ENCODE assay signal across 1 cellular context in genomic region chr7:100705341-100705752, GRCh38.
TF ChIP-seq lines count a peak whose summit lies in the region.

No MANE protein-coding gene starts in this region.

TF ChIP-seq in HepG2, 621 proteins besides CTCF, POLR2A, EP300 and RAD21 (continues in another document):
- peak; percentile 35; the same call in 1 of the 2 replicates for TF ChIP-seq HDAC2 (CRISPR knock-in tag; IDR thresholded peaks at IDR 0.05)
- 0 out of 2 replicates have a peak, but pooled peaks have one; percentile 72 for TF ChIP-seq ZNF557 (CRISPR knock-in tag; IDR thresholded peaks at IDR 0.05)
- 0 out of 2 replicates have a peak, but pooled peaks have one; percentile 31 for TF ChIP-seq HNRNPL (IDR thresholded peaks at IDR 0.05; ENCODE audit: low read depth, low read length)
- no peak for TF ChIP-seq POLR2G (IDR thresholded peaks at IDR 0.05; ENCODE audit: low read depth, low read length)
- no peak for TF ChIP-seq NFIC (IDR thresholded peaks at IDR 0.05; ENCODE audit: low read length)
- peak; percentile 9; the same call in 1 of the 2 replicates for TF ChIP-seq ARID5B (CRISPR knock-in tag; IDR thresholded peaks at IDR 0.05)
- no peak for TF ChIP-seq NONO (IDR thresholded peaks at IDR 0.05)
- peak; percentile 40; the same call in 1 of the 2 replicates for TF ChIP-seq NONO (CRISPR knock-in tag; conservative IDR thresholded peaks at IDR 0.05)
- TF ChIP-seq SKI (IDR thresholded peaks at IDR 0.05; ENCODE audit: partially characterized antibody) = peak; percentile 24
- no peak for TF ChIP-seq ZNF10 (CRISPR knock-in tag; IDR thresholded peaks at IDR 0.05; ENCODE audit: borderline replicate concordance, low read depth)
- TF ChIP-seq TRIM24 (CRISPR knock-in tag; IDR thresholded peaks at IDR 0.05) = no peak
- 0 out of 2 replicates have a peak, but pooled peaks have one; percentile 22 for TF ChIP-seq ZBTB33 (CRISPR knock-in tag; IDR thresholded peaks at IDR 0.05)
- no peak for TF ChIP-seq ZNF235 (CRISPR knock-in tag; IDR thresholded peaks at IDR 0.05; ENCODE audit: borderline replicate concordance)
- no peak; the same call in 1 of the 2 replicates for TF ChIP-seq IKZF5 (CRISPR knock-in tag; IDR thresholded peaks at IDR 0.05)
- peak; percentile 77 for TF ChIP-seq ZNF318 (CRISPR knock-in tag; IDR thresholded peaks at IDR 0.05)
- TF ChIP-seq JUN (CRISPR knock-in tag; IDR thresholded peaks at IDR 0.05) = no peak; the same call in 1 of the 2 replicates
- no peak for TF ChIP-seq CCAR2 (optimal IDR thresholded peaks at IDR 0.05; ENCODE audit: low read depth, low read length)
- TF ChIP-seq HOXA9 (CRISPR knock-in tag; IDR thresholded peaks at IDR 0.05; ENCODE audit: borderline replicate concordance) = no peak
- peak; percentile 43; the same call in 1 of the 2 replicates for TF ChIP-seq IRF9 (CRISPR knock-in tag; IDR thresholded peaks at IDR 0.05; ENCODE audit: borderline replicate concordance)
- no peak for TF ChIP-seq CREM (IDR thresholded peaks at IDR 0.05)
- TF ChIP-seq CREM (CRISPR knock-in tag; IDR thresholded peaks at IDR 0.05) = no peak
- TF ChIP-seq ZBTB7B (CRISPR knock-in tag; IDR thresholded peaks at IDR 0.05) = peak; percentile 99
- TF ChIP-seq BCLAF1 (IDR thresholded peaks at IDR 0.05) = no peak
- no peak for TF ChIP-seq REXO4 (CRISPR knock-in tag; IDR thresholded peaks at IDR 0.05; ENCODE audit: borderline replicate concordance)
- peak; percentile 25 for TF ChIP-seq ZBTB25 (CRISPR knock-in tag; IDR thresholded peaks at IDR 0.05)
- TF ChIP-seq PTBP1 (IDR thresholded peaks at IDR 0.05; ENCODE audit: low read depth, low read length, poor library complexity, severe bottlenecking) = no peak
- no peak for TF ChIP-seq THYN1 (CRISPR knock-in tag; IDR thresholded peaks at IDR 0.05; ENCODE audit: borderline replicate concordance, low read depth)
- TF ChIP-seq ZBTB20 (CRISPR knock-in tag; IDR thresholded peaks at IDR 0.05; ENCODE audit: borderline replicate concordance, low read depth) = peak; percentile 24; the same call in 1 of the 2 replicates
- TF ChIP-seq EEA1 (CRISPR knock-in tag; IDR thresholded peaks at IDR 0.05; ENCODE audit: borderline replicate concordance) = no peak
- peak; percentile 14 for TF ChIP-seq TEAD3 (CRISPR knock-in tag; optimal IDR thresholded peaks at IDR 0.05; ENCODE audit: borderline replicate concordance)
- no peak for TF ChIP-seq SETDB1 (CRISPR knock-in tag; IDR thresholded peaks at IDR 0.05; ENCODE audit: borderline replicate concordance)
- no peak; the same call in 1 of the 2 replicates for TF ChIP-seq NCOA1 (CRISPR knock-in tag; IDR thresholded peaks at IDR 0.05)
- TF ChIP-seq KMT2B (CRISPR knock-in tag; IDR thresholded peaks at IDR 0.05) = no peak
- peak; percentile 71; the same call in 1 of the 2 replicates for TF ChIP-seq ZNF225 (CRISPR knock-in tag; IDR thresholded peaks at IDR 0.05)
- no peak for TF ChIP-seq HNF4G (IDR thresholded peaks at IDR 0.05; ENCODE audit: borderline replicate concordance, low read depth, low read length)
- TF ChIP-seq HNF4G (CRISPR knock-in tag; IDR thresholded peaks at IDR 0.05; ENCODE audit: borderline replicate concordance, low read depth) = no peak
- 0 out of 2 replicates have a peak, but pooled peaks have one; percentile 88 for TF ChIP-seq KDM5B (CRISPR knock-in tag; IDR thresholded peaks at IDR 0.05; ENCODE audit: borderline replicate concordance)
- no peak for TF ChIP-seq ZNF530 (CRISPR knock-in tag; IDR thresholded peaks at IDR 0.05; ENCODE audit: low read depth)
- peak; percentile 82; the same call in 1 of the 2 replicates for TF ChIP-seq MTERF4 (CRISPR knock-in tag; IDR thresholded peaks at IDR 0.05)
